13 cellular contexts compared by ENCODE assay signal in the genomic region with DNA sequence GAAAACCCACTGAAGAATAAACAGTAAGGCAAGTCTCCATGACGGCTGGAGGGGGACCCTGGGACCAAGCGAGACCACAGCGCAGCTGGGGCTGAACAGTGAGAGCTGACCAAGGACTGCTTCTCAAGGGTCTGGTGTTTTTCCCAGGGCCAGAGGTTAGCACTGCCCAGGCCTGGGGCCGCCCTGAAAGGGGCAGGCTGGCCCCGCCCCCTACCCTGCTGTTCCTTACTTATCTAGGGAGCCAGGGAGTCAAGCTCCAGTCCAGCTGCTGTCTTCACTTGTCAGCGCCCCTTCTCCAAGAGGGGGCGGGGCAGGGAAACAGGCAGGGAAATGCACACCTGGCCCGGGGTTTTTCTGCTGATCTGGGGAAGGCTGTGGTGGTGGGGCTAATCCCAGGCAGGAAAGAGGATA. TPM values are rescaled to one million over a fixed set of nuclear protein-coding genes. Genes with fewer than 3 reads are reported as not detected.
DNase-seq lines count a peak whose midpoint lies in the region; ATAC-seq, FAIRE-seq and TF ChIP-seq lines count a peak whose summit lies in the region.
"Had no signal": no experiment of that assay in that cellular context is flagged by ENCODE, and none has a peak within 500 bp of the region (broad histone marks: within the 10 kb centered on the region; RNA-seq: fewer than 3 reads in every experiment).

No MANE protein-coding gene starts in this region.

- no peaks in the 10 kb centered on the region for H3K27me3 ChIP-seq in heart left ventricle
- H3K27me3 ChIP-seq in K562 (ENCODE audit: control insufficient read depth in 2 of 2, insufficient read depth in 2 of 2, low read length in 2 of 2): peaks cover 4 to 30% of the 10 kb centered on the region in 2 experiments; a peak in 3 of 5 replicates
- no peaks in the 10 kb centered on the region for H3K27me3 ChIP-seq in mesendoderm (ENCODE audit: insufficient read depth, low read length, poor library complexity)
- no peaks in the 10 kb centered on the region for H3K27me3 ChIP-seq in upper lobe of right lung
- H3K27me3 ChIP-seq: brain microvascular endothelial cell, suprapubic skin had no signal

- H3K4me1 ChIP-seq in heart left ventricle: peaks cover 0 to 24% (median 4%) of the 10 kb centered on the region in 12 donors
- H3K4me1 ChIP-seq in K562 (replicated peaks in 1 of 2; ENCODE audit: control insufficient read depth in 2 of 2, insufficient read depth in 2 of 2, low read length in 2 of 2): peaks cover 8% of the 10 kb centered on the region in 2 experiments; a peak in 4 of 5 replicates
- peaks cover 8% of the 10 kb centered on the region for H3K4me1 ChIP-seq in mesendoderm (ENCODE audit: control insufficient read depth, low read depth, low read length)
- peaks cover 8% of the 10 kb centered on the region for H3K4me1 ChIP-seq in upper lobe of right lung

- TF ChIP-seq POLR2A in heart left ventricle (IDR thresholded peaks at IDR 0.05): no peak
- TF ChIP-seq POLR2A in K562 (conservative IDR thresholded peaks at IDR 0.05): no peak

- no peaks in the 10 kb centered on the region for H3K9me1 ChIP-seq in K562 (ENCODE audit: control insufficient read depth, insufficient read depth, low read length)

- H2AFZ ChIP-seq in K562 (ENCODE audit: low read depth, low read length): peak overlapping the region; percentile 74; the same call in 1 of the 2 replicates

- no peaks in the 10 kb centered on the region for H3K9me3 ChIP-seq in heart left ventricle
- H3K9me3 ChIP-seq in K562 (replicated peaks; ENCODE audit: control insufficient read depth, insufficient read depth, low read depth, low read length): no peaks in the 10 kb centered on the region
- H3K9me3 ChIP-seq in upper lobe of right lung: no peaks in the 10 kb centered on the region
- H3K9me3 ChIP-seq: suprapubic skin had no signal

- H4K8ac ChIP-seq in mesendoderm (ENCODE audit: low read depth, low read length): no peak overlapping the region

- H2BK5ac ChIP-seq in mesendoderm (ENCODE audit: low read length): no peak overlapping the region

- ATAC-seq in heart left ventricle (peak in 3 of 4 donors; percentile 21 to 43 (median 22)), K562 (peak; percentile 95), upper lobe of right lung (peak; percentile 40), GM21515 (IDR thresholded peaks at IDR 0.05; ENCODE audit: unreplicated experiment) (no peak)

- TF ChIP-seq CTCF in heart left ventricle (IDR thresholded peaks at IDR 0.05) (no peak), K562 (IDR thresholded peaks at IDR 0.05 in 2 of 3, conservative IDR thresholded peaks at IDR 0.05 in 1 of 3; ENCODE audit: insufficient read depth in 2 of 3, low read depth in 1 of 3, low read length in 3 of 3) (no peak), upper lobe of right lung (IDR thresholded peaks at IDR 0.05) (no peak)

- H3K56ac ChIP-seq in mesendoderm (ENCODE audit: low read length): no peak overlapping the region

- WGBS in heart left ventricle, 4 donors: 69 to 74% (median 72%) methylated on average over 8 of the region's 8 CpGs
- 17% methylated on average over 7 of the region's 8 CpGs for WGBS in K562 (ENCODE audit: insufficient coverage, low coverage, missing lambda C conversion rate)
- WGBS in mesendoderm (ENCODE audit: extremely low coverage, insufficient coverage, low lambda C conversion rate): no CpG with 5 or more reads among the region's 8 CpGs

- no peak overlapping the region for H3K23ac ChIP-seq in mesendoderm (ENCODE audit: low read length)

- H3K79me1 ChIP-seq in mesendoderm (ENCODE audit: low read length): no peaks in the 10 kb centered on the region

- peak; percentile 43; the same call in 1 of the 2 replicates for TF ChIP-seq EP300 in K562 (IDR thresholded peaks at IDR 0.05; ENCODE audit: low read length)

- intact Hi-C loops in heart left ventricle (cut with DNase I) (no loop called here), cardiac septum (cut with DNase I) (no loop called here), K562 (cut with micrococcal nuclease) (no loop called here), upper lobe of right lung (cut with DNase I) (no loop called here)

- POLR2A ChIA-PET in K562 (lab: Yijun Ruan, JAX): interaction anchor here (0.6 to 0.7 kb wide), 2 partner anchors 10 to 246 kb away, joined by 3 read pairs; no protein-coding TSS in a partner anchor

- TF ChIP-seq RAD21 in K562 (CRISPR knock-in tag; conservative IDR thresholded peaks at IDR 0.05 in 1 of 2, IDR thresholded peaks at IDR 0.05 in 1 of 2): no peak

- H3K4me3 ChIP-seq in heart left ventricle (no peak overlapping the region), K562 (no peak overlapping the region), mesendoderm (ENCODE audit: low read length) (no peak overlapping the region), upper lobe of right lung (no peak overlapping the region)
- H3K4me3 ChIP-seq: suprapubic skin had no signal

- no peak overlapping the region for H3K4ac ChIP-seq in mesendoderm (ENCODE audit: low read depth, low read length)

- no peaks in the 10 kb centered on the region for H4K20me1 ChIP-seq in K562 (replicated peaks; ENCODE audit: control insufficient read depth, insufficient read depth, low read length)

- no peaks in the 10 kb centered on the region for H3K79me2 ChIP-seq in K562 (ENCODE audit: control insufficient read depth, insufficient read depth, low read length)
- no peaks in the 10 kb centered on the region for H3K79me2 ChIP-seq in mesendoderm (ENCODE audit: control insufficient read depth, insufficient read depth, low read length)

- H3K4me2 ChIP-seq in K562 (ENCODE audit: insufficient read depth, low read length) (peak overlapping the region; percentile 58; the same call in 1 of the 2 replicates), mesendoderm (ENCODE audit: low read length) (no peak overlapping the region)

- H3K27ac ChIP-seq in heart left ventricle (peak overlapping the region in 1 of 12 donors; percentile 83), K562 (ENCODE audit: extremely low read depth, low read depth, low read length) (no peak overlapping the region), mesendoderm (ENCODE audit: low read depth, low read length) (no peak overlapping the region), upper lobe of right lung (no peak overlapping the region)
- H3K27ac ChIP-seq: brain microvascular endothelial cell, suprapubic skin had no signal

- CTCF ChIA-PET in K562 (lab: Yijun Ruan, JAX; ENCODE audit: low intra/inter-chr PET ratio): no interaction called here

- H2BK120ac ChIP-seq in mesendoderm (ENCODE audit: low read depth, low read length): no peak overlapping the region

- H2AK5ac ChIP-seq in mesendoderm (ENCODE audit: low read length): no peak overlapping the region

- no peak overlapping the region for H4K5ac ChIP-seq in mesendoderm (ENCODE audit: low read length)

- no peak overlapping the region for H3K18ac ChIP-seq in mesendoderm (ENCODE audit: low read length)

- peaks cover 0 to 8% (median 0%) of the 10 kb centered on the region in 9 donors for H3K36me3 ChIP-seq in heart left ventricle
- no peaks in the 10 kb centered on the region for H3K36me3 ChIP-seq in K562 (ENCODE audit: control insufficient read depth, insufficient read depth, low read length)
- H3K36me3 ChIP-seq in mesendoderm (ENCODE audit: control insufficient read depth, insufficient read depth, low read length): no peaks in the 10 kb centered on the region
- peaks cover 48% of the 10 kb centered on the region for H3K36me3 ChIP-seq in upper lobe of right lung
- H3K36me3 ChIP-seq: brain microvascular endothelial cell had no signal

- in situ Hi-C loops in K562 (cut with MboI): no loop called here

- H2BK15ac ChIP-seq in mesendoderm (replicated peaks; ENCODE audit: low read depth): no peak overlapping the region

- BruUV-seq in K562 (replicated peaks; lab: Mats Ljungman, UMichigan): no TSS peak

- no peak for DNase-seq in heart left ventricle
- no peak for DNase-seq in cardiac septum (ENCODE audit: low spot score)
- peak; percentile 82 to 89 (median 86) for DNase-seq in K562 (ENCODE audit: extremely low read depth in 1 of 4, low spot score in 3 of 4)
- peak; percentile 79 for DNase-seq in mesendoderm
- DNase-seq in upper lobe of right lung: no peak
- DNase-seq in NCI-H2227 (lab: John Stamatoyannopoulos, UW; ENCODE audit: unreplicated experiment): no peak
- no peak for DNase-seq in COLO829 (ENCODE audit: low spot score)
- DNase-seq: activated T-cell treated with anti-CD3 and anti-CD28 coated beads, Interleukin-2, amount 50 U/mL, for 1 hour; brain microvascular endothelial cell; NCI-H187 treated with DMSO at 0.1 percent for 48 hours had no signal

- peak overlapping the region in 1 of 2 experiments; percentile 1; a peak in 1 of 4 replicates for H3K9ac ChIP-seq in K562 (ENCODE audit: insufficient read depth in 1 of 2, low read depth in 2 of 2, low read length in 2 of 2)
- peak overlapping the region; percentile 18 for H3K9ac ChIP-seq in mesendoderm (ENCODE audit: low read length)

- peak; percentile 68 for FAIRE-seq in K562 (lab: Jason Lieb, UNC)
- FAIRE-seq: islet of Langerhans had no signal

RNA-seq across cellular contexts. Expression of a gene that starts 51.6 kb away (rescaled TPM):
- 10 to 100 TPM in 4 of 9 donors, 1 to 10 TPM in 5; 8.8 to 23.3 (median 9.7) TPM for total RNA-seq in heart left ventricle
- 10 to 100 TPM in 1 of 2 donors, 1 to 10 TPM in 1; 5.6 to 17.1 TPM for polyA plus RNA-seq in heart left ventricle
- total RNA-seq in cardiac septum: 12.3 TPM
- 9.5 and 17.7 TPM in 2 replicates for total RNA-seq in K562 (2011; cell fraction: chromatin; rRNA removed; ENCODE audit: low replicate concordance)
- total RNA-seq in K562 (2011; cell fraction: nucleolus; rRNA removed): 5.0 and 6.0 TPM in 2 replicates
- total RNA-seq in K562 (2011; cell fraction: nucleoplasm; rRNA removed): 9.4 and 14.8 TPM in 2 replicates
- 1.3 and 2.8 TPM in 2 replicates for total RNA-seq in K562 (2014; rRNA removed)
- 4.0 and 4.6 TPM in 2 replicates for total RNA-seq in K562 (2014; rRNA removed; fragmentation: Illumina TruSeq; extraction: Trizol)
- 3.0 and 4.2 TPM in 2 replicates for total RNA-seq in K562 (2015; rRNA removed; fragmentation: Illumina TruSeq; extraction: Trizol)
- 3.7 and 4.9 TPM in 2 replicates for total RNA-seq in K562 (2021)
- polyA plus RNA-seq in K562 (2011; rRNA removed): 10.5 TPM in 2 replicates
- 2.3 and 4.5 TPM in 2 replicates for polyA plus RNA-seq in K562 (2011; cell fraction: cytosol; rRNA removed)
- 8.9 and 13.4 TPM in 2 replicates for polyA plus RNA-seq in K562 (2011; cell fraction: nucleus; rRNA removed)
- 2.6 and 3.2 TPM in 2 replicates for polyA plus RNA-seq in K562 (2012)
- 4.7 TPM in 2 replicates for polyA plus RNA-seq in K562 (2014; fragmentation: Illumina TruSeq; extraction: Trizol)
- polyA plus RNA-seq in K562 (2014; fragmentation: Nextera tagmentation; extraction: Ambion mirVana): 1 to 10 TPM; 1.3 to 1.6 TPM
- polyA plus RNA-seq in K562 (2014; rRNA removed): 3.8 and 5.5 TPM in 2 replicates
- polyA minus RNA-seq in K562 (2011; rRNA and poly(A)+ RNA removed): 10.6 and 11.2 TPM in 2 replicates
- polyA minus RNA-seq in K562 (2011; cell fraction: cytosol; rRNA and poly(A)+ RNA removed): 3.8 and 5.9 TPM in 2 replicates
- polyA minus RNA-seq in K562 (2011; cell fraction: nucleus; rRNA and poly(A)+ RNA removed): 3.9 and 7.2 TPM in 2 replicates
- 23.3 TPM for polyA plus RNA-seq in mesendoderm (2013, experiment 1 of 2)
- polyA plus RNA-seq in mesendoderm (2013, experiment 2 of 2): 22.7 TPM
- total RNA-seq in upper lobe of right lung: 47.2 TPM

Comparison
In these comparisons a context has a peak if more than half of its experiments do, and no peak if none do; other contexts are left out.
1. DNase-seq: peak in K562 (4 of 4) and mesendoderm (single experiment); none in heart left ventricle (0 of 5), cardiac septum (single experiment), upper lobe of right lung (single experiment), NCI-H2227 (single experiment) and COLO829 (single experiment).